In genomic region chr15:94644433-94644832, GRCh38 we compare ENCODE assay signal across 29 cellular contexts.
"Had no signal": no experiment of that assay in that cellular context is flagged by ENCODE, and none has a peak within 500 bp of the region (broad histone marks: within the 10 kb centered on the region; RNA-seq: fewer than 3 reads in every experiment).

No MANE protein-coding gene starts in this region.

- H3K4me1 Mint-ChIP-seq: endodermal cell had no signal

- FAIRE-seq: colon, endometrium, endothelial cell of umbilical vein, frontal cortex had no signal

- H3K36me3 ChIP-seq: colonic mucosa, esophagus muscularis mucosa, esophagus squamous epithelium, gastrocnemius medialis, gastroesophageal sphincter, heart left ventricle, heart right ventricle had no signal

- ATAC-seq: effector memory CD8-positive, alpha-beta T cell; esophagus mucosa; foreskin keratinocyte; gastrocnemius medialis; gastroesophageal sphincter; heart left ventricle; heart right ventricle had no signal

- H3K9me3 Mint-ChIP-seq: dendritic cell treated with granulocyte-macrophage colony-stimulating factor and Interleukin-4, amounts not matched to agents 40 ng/mL and 50 ng/mL, for 4 days; effector memory CD8-positive, alpha-beta T cell; endodermal cell had no signal

- H3K4me3 ChIP-seq: colonic mucosa, coronary artery, dorsolateral prefrontal cortex, esophagus muscularis mucosa, esophagus squamous epithelium, gastrocnemius medialis, gastroesophageal sphincter, heart left ventricle, heart right ventricle had no signal

- H3K27ac ChIP-seq: colonic mucosa, coronary artery, dorsolateral prefrontal cortex, epithelial cell of prostate, esophagus muscularis mucosa, esophagus squamous epithelium, foreskin keratinocyte, gastrocnemius medialis, gastroesophageal sphincter, heart left ventricle, heart right ventricle had no signal

- H3K4me3 Mint-ChIP-seq: dendritic cell treated with granulocyte-macrophage colony-stimulating factor and Interleukin-4, amounts not matched to agents 40 ng/mL and 50 ng/mL, for 4 days; effector memory CD8-positive, alpha-beta T cell; endodermal cell had no signal

- H3K4me1 ChIP-seq: colonic mucosa, esophagus muscularis mucosa, esophagus squamous epithelium, foreskin keratinocyte, gastrocnemius medialis, gastroesophageal sphincter, heart left ventricle, heart right ventricle had no signal

- H3K27me3 ChIP-seq: colonic mucosa, esophagus muscularis mucosa, esophagus squamous epithelium, foreskin keratinocyte, gastrocnemius medialis, gastroesophageal sphincter, heart left ventricle had no signal

- H3K9me3 ChIP-seq: colonic mucosa, esophagus muscularis mucosa, esophagus squamous epithelium, gastrocnemius medialis, gastroesophageal sphincter, heart left ventricle, heart right ventricle had no signal

- DNase-seq: colonic mucosa; cortex of kidney; dermis blood vessel endothelial cell; dorsolateral prefrontal cortex; effector CD4-positive, alpha-beta T cell; effector CD8-positive, alpha-beta T cell; effector memory CD4-positive, alpha-beta T cell; effector memory CD8-positive, alpha-beta T cell; endodermal cell; erythroblast; esophagus squamous epithelium; foreskin fibroblast; foreskin keratinocyte; foreskin melanocyte; gastrocnemius medialis; glutamatergic neuron; head of caudate nucleus; heart left ventricle; heart right ventricle had no signal

- H3K27ac Mint-ChIP-seq: dendritic cell treated with granulocyte-macrophage colony-stimulating factor and Interleukin-4, amounts not matched to agents 40 ng/mL and 50 ng/mL, for 4 days; effector memory CD8-positive, alpha-beta T cell; endodermal cell had no signal
